Comparison of ENCODE assay signal across 24 cellular contexts in the genomic region with DNA sequence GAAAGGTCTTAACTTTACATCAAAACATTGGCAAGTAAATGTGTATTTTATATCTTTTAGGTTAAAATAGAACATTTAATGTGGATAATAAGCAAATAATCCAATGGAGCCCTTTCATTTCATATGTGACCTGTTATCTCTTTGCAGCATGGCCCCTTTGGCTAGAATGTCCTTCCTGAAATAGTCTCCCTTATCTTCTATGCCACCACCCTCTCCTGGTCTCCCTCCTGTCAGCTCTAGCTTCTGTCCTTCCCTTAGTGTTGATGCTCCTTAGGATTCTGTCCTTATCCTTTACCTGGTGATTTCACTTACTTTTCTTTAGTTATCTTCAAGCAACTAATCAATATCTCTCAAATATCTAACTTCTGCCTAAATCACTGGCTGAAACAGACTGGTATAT.
"Had no signal": no experiment of that assay in that cellular context is flagged by ENCODE, and none has a peak within 500 bp of the region (broad histone marks: within the 10 kb centered on the region; RNA-seq: fewer than 3 reads in every experiment).

No MANE protein-coding gene starts in this region.

- H3K27ac ChIP-seq: breast epithelium, hepatocyte, right lobe of liver, thoracic aorta, uterus had no signal

- H3K4me3 Mint-ChIP-seq: activated CD4-positive, alpha-beta T cell treated with anti-CD3 and anti-CD28 coated beads for 36 hours; activated naive CD4-positive, alpha-beta T cell treated with anti-CD3 and anti-CD28 coated beads, Interleukin-2, amount 10 ng/mL, durations not matched to agents 7 days and 5 days; activated naive CD8-positive, alpha-beta T cell treated with anti-CD3 and anti-CD28 coated beads, Interleukin-2, amount 50 U/mL, for 24 hours; activated T-helper 1 cell treated with anti-CD3 and anti-CD28 coated beads, Interleukin-12 subunit alpha, Interleukin-12 subunit beta, Interleukin-2, Interleukin-4 antibody, amounts not matched to agents 30 ng/mL and 10 ng/mL and 1 ng/mL, durations not matched to agents 14 hours and 24 hours and 36 hours; central memory CD8-positive, alpha-beta T cell; dendritic cell treated with granulocyte-macrophage colony-stimulating factor and Interleukin-4, amounts not matched to agents 40 ng/mL and 50 ng/mL, for 4 days; stimulated activated naive CD8-positive, alpha-beta T cell treated with anti-CD3 and anti-CD28 coated beads, Interleukin-15, Interleukin-2, amounts not matched to agents 100 ng/mL and 50 ng/mL, for 24 hours had no signal

- H3K9me3 ChIP-seq: breast epithelium, right lobe of liver, thoracic aorta, uterus had no signal

- DNase-seq: activated CD4-positive, alpha-beta T cell treated with anti-CD3 and anti-CD28 coated beads for 36 hours; activated CD4-positive, alpha-beta T cell treated with anti-CD3 and anti-CD28 coated beads, Interleukin-2, amount 50 U/mL, for 4 hours; activated CD4-positive, CD25-positive, alpha-beta regulatory T cell; activated gamma-delta T cell; activated naive CD4-positive, alpha-beta T cell treated with anti-CD3 and anti-CD28 coated beads, Interleukin-2, amount 10 ng/mL, durations not matched to agents 7 days and 5 days; activated naive CD8-positive, alpha-beta T cell treated with anti-CD3 and anti-CD28 coated beads, Interleukin-2, amount 50 U/mL, for 24 hours; activated T-cell treated with anti-CD3 and anti-CD28 coated beads for 4 hours; amygdala; islet precursor cell; mammary epithelial cell; midbrain; naive thymus-derived CD4-positive, alpha-beta T cell; right lobe of liver; stimulated activated CD4-positive, alpha-beta T cell treated with anti-CD3 and anti-CD28 coated beads, Interleukin-2, amount 100 ng/mL, for 48 hours; T-helper 2 cell; trophoblast cell; uterus had no signal

- H3K27me3 Mint-ChIP-seq: activated CD4-positive, alpha-beta T cell treated with anti-CD3 and anti-CD28 coated beads for 36 hours; activated naive CD4-positive, alpha-beta T cell treated with anti-CD3 and anti-CD28 coated beads, Interleukin-2, amount 10 ng/mL, durations not matched to agents 7 days and 5 days; activated naive CD8-positive, alpha-beta T cell treated with anti-CD3 and anti-CD28 coated beads, Interleukin-2, amount 50 U/mL, for 24 hours; central memory CD8-positive, alpha-beta T cell; dendritic cell treated with granulocyte-macrophage colony-stimulating factor and Interleukin-4, amounts not matched to agents 40 ng/mL and 50 ng/mL, for 4 days; naive thymus-derived CD4-positive, alpha-beta T cell; stimulated activated naive CD8-positive, alpha-beta T cell treated with anti-CD3 and anti-CD28 coated beads, Interleukin-15, Interleukin-2, amounts not matched to agents 100 ng/mL and 50 ng/mL, for 24 hours had no signal

- H3K27ac Mint-ChIP-seq: activated CD4-positive, alpha-beta T cell treated with anti-CD3 and anti-CD28 coated beads for 36 hours; activated naive CD4-positive, alpha-beta T cell treated with anti-CD3 and anti-CD28 coated beads, Interleukin-2, amount 10 ng/mL, durations not matched to agents 7 days and 5 days; activated naive CD8-positive, alpha-beta T cell treated with anti-CD3 and anti-CD28 coated beads, Interleukin-2, amount 50 U/mL, for 24 hours; dendritic cell treated with granulocyte-macrophage colony-stimulating factor and Interleukin-4, amounts not matched to agents 40 ng/mL and 50 ng/mL, for 4 days had no signal

- H3K36me3 ChIP-seq: breast epithelium, uterus had no signal

- H3K9me3 Mint-ChIP-seq: activated naive CD4-positive, alpha-beta T cell treated with anti-CD3 and anti-CD28 coated beads, Interleukin-2, amount 10 ng/mL, durations not matched to agents 7 days and 5 days; activated naive CD8-positive, alpha-beta T cell treated with anti-CD3 and anti-CD28 coated beads, Interleukin-2, amount 50 U/mL, for 24 hours; activated T-helper 1 cell treated with anti-CD3 and anti-CD28 coated beads, Interleukin-12 subunit alpha, Interleukin-12 subunit beta, Interleukin-2, Interleukin-4 antibody, amounts not matched to agents 30 ng/mL and 10 ng/mL and 1 ng/mL, durations not matched to agents 14 hours and 24 hours and 36 hours; central memory CD8-positive, alpha-beta T cell; stimulated activated naive CD8-positive, alpha-beta T cell treated with anti-CD3 and anti-CD28 coated beads, Interleukin-15, Interleukin-2, amounts not matched to agents 100 ng/mL and 50 ng/mL, for 24 hours had no signal

- ATAC-seq: activated CD4-positive, alpha-beta T cell treated with anti-CD3 and anti-CD28 coated beads for 36 hours; activated naive CD8-positive, alpha-beta T cell treated with anti-CD3 and anti-CD28 coated beads, Interleukin-2, amount 50 U/mL, for 24 hours; naive thymus-derived CD4-positive, alpha-beta T cell; right lobe of liver had no signal

- H3K4me3 ChIP-seq: breast epithelium, hepatocyte, right lobe of liver, thoracic aorta, uterus had no signal

- H3K27me3 ChIP-seq: breast epithelium, hepatocyte, right lobe of liver, uterus had no signal

- H3K4me1 ChIP-seq: breast epithelium, right lobe of liver, uterus had no signal

- H3K4me1 Mint-ChIP-seq: activated CD4-positive, alpha-beta T cell treated with anti-CD3 and anti-CD28 coated beads for 36 hours; activated naive CD4-positive, alpha-beta T cell treated with anti-CD3 and anti-CD28 coated beads, Interleukin-2, amount 10 ng/mL, durations not matched to agents 7 days and 5 days; activated naive CD8-positive, alpha-beta T cell treated with anti-CD3 and anti-CD28 coated beads, Interleukin-2, amount 50 U/mL, for 24 hours had no signal
